8 cellular contexts compared by ENCODE assay signal in the genomic region with DNA sequence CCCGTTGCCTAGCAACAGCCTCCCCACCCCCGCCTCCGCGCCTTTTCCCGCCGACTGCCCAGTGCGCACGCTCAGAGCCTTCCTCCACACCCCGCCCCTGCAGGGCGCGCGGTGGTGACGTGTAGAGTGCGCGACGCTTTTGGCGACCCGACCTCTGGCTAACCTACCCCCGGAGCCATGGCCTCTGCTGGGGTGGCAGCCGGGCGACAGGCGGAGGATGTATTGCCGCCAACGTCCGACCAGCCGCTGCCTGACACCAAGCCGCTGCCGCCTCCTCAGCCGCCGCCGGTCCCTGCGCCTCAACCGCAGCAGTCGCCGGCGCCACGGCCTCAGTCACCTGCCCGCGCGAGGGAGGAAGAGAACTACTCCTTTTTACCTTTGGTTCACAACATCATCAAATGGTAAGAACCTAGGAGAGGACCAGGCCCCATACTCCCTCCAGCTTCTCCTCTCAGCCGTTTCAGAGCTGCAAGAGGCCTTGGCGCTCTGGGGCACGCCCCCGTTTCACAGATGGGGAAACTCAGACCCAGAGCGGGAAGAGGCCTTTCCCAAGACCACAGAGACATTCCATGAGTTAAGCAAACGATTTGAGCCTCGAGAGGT. TPM values are rescaled to one million over a fixed set of nuclear protein-coding genes. Genes with fewer than 3 reads are reported as not detected.
DNase-seq lines count a peak whose midpoint lies in the region; ATAC-seq, FAIRE-seq and TF ChIP-seq lines count a peak whose summit lies in the region.

A gene with protein sequence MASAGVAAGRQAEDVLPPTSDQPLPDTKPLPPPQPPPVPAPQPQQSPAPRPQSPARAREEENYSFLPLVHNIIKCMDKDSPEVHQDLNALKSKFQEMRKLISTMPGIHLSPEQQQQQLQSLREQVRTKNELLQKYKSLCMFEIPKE (plus strand): TSS at position 136 of the 603 bp plus-strand sequence. CDS start 42 bp downstream, at position 178.

- H3K27me3 ChIP-seq in bronchial epithelial cell (ENCODE audit: control insufficient read depth, insufficient read depth, low read length) = peaks cover 3% of the 10 kb centered on the region
- no peaks in the 10 kb centered on the region for H3K27me3 ChIP-seq in small intestine (ENCODE audit: control insufficient read depth in 2 of 2, insufficient read depth in 2 of 2, low read length in 2 of 2)

- 0% methylated on average over 39 to 47 of the region's 47 CpGs for WGBS in small intestine, 3 donors

- POLR2A ChIA-PET in activated B cell treated with CpG ODN at 0.5 μM for 24 hours (lab: Charles Lee) = no interaction called here

- H3K27ac Mint-ChIP-seq in activated B cell treated with CpG ODN at 0.5 μM for 24 hours = peak within 1 kb of the TSS; percentile 84

- no peak for FAIRE-seq in bronchial epithelial cell (lab: Jason Lieb, UNC)
- no peak for FAIRE-seq in small intestine (lab: Jason Lieb, UNC)

- TF ChIP-seq CTCF in activated B cell treated with CpG ODN at 0.5 μM for 24 hours (IDR thresholded peaks at IDR 0.05) = no peak
- TF ChIP-seq CTCF in bronchial epithelial cell (IDR thresholded peaks at IDR 0.05; ENCODE audit: insufficient read depth, low read length, severe bottlenecking) = no peak

- H3K36me3 ChIP-seq in bronchial epithelial cell (ENCODE audit: control insufficient read depth, insufficient read depth, low read length) (no peaks in the 10 kb centered on the region), small intestine (ENCODE audit: control insufficient read depth in 2 of 2, insufficient read depth in 2 of 2, low read length in 2 of 2) (no peaks in the 10 kb centered on the region)

- peak within 1 kb of the TSS; percentile 82 to 97 for H3K27ac ChIP-seq in small intestine (ENCODE audit: low read depth in 1 of 2, low read length in 1 of 2)

- H3K9me3 ChIP-seq in small intestine (ENCODE audit: control insufficient read depth, low read depth) = no peaks in the 10 kb centered on the region

- peak; percentile 78 for ATAC-seq in GM18511 (IDR thresholded peaks at IDR 0.05; ENCODE audit: unreplicated experiment)
- ATAC-seq in HG03066 (IDR thresholded peaks at IDR 0.05; ENCODE audit: low read depth, unreplicated experiment) = peak; percentile 83
- peak; percentile 100 for ATAC-seq in activated B cell treated with CpG ODN at 0.5 μM for 24 hours (ENCODE audit: low read depth)
- ATAC-seq in HG03097 (IDR thresholded peaks at IDR 0.05; ENCODE audit: low FRiP score, unreplicated experiment) = no peak

- H3K4me3 Mint-ChIP-seq in activated B cell treated with CpG ODN at 0.5 μM for 24 hours = peak within 1 kb of the TSS; percentile 90

- no peaks in the 10 kb centered on the region for H3K27me3 Mint-ChIP-seq in activated B cell treated with CpG ODN at 0.5 μM for 24 hours

- H3K4me3 ChIP-seq in bronchial epithelial cell (ENCODE audit: low read depth, low read length) (peak within 1 kb of the TSS; percentile 94), small intestine (ENCODE audit: low read depth in 1 of 2, low read length in 2 of 2) (peak within 1 kb of the TSS; percentile 75 to 86)

- CTCF ChIA-PET in activated B cell treated with CpG ODN at 0.5 μM for 24 hours (lab: Charles Lee) = no interaction called here

- H3K4me1 ChIP-seq in small intestine (ENCODE audit: control insufficient read depth in 2 of 2, insufficient read depth in 1 of 2, low read depth in 1 of 2, low read length in 1 of 2) = peaks cover 3% of the 10 kb centered on the region in 2 donors

- DNase-seq in NCI-H2227 (lab: John Stamatoyannopoulos, UW; ENCODE audit: unreplicated experiment) (peak; percentile 93), activated B cell treated with CpG ODN at 0.5 μM for 24 hours (peak; percentile 93), bronchial epithelial cell (ENCODE audit: low read depth) (peak; percentile 71), iPS-NIHi7 (ENCODE audit: extremely low spot score) (peak; percentile 99), small intestine (peak; percentile 93)

- H3K9me3 Mint-ChIP-seq in activated B cell treated with CpG ODN at 0.5 μM for 24 hours = no peaks in the 10 kb centered on the region

- intact Hi-C loops in activated B cell treated with CpG ODN at 0.5 μM for 24 hours (cut with micrococcal nuclease) = loop anchor here (1.0 to 5.0 kb wide), 4 partner anchors 20 to 496 kb away; a partner anchor contains a TSS

- H3K4me1 Mint-ChIP-seq in activated B cell treated with CpG ODN at 0.5 μM for 24 hours = peaks cover 30% of the 10 kb centered on the region

- H3K36me3 Mint-ChIP-seq in activated B cell treated with CpG ODN at 0.5 μM for 24 hours (ENCODE audit: low read depth) = peaks cover 19% of the 10 kb centered on the region

RNA-seq across cellular contexts. Expression of the gene that starts here (rescaled TPM):
- 16.2 and 20.1 TPM in 2 replicates for total RNA-seq in activated B cell treated with CpG ODN at 0.5 μM for 24 hours
- total RNA-seq in bronchial epithelial cell = 7.2 and 8.4 TPM in 2 replicates
- 10 to 100 TPM; 11.6 to 17.4 (median 16.3) TPM for polyA plus RNA-seq in small intestine
